ENCODE assay signal across 1 cellular context in the genomic region with DNA sequence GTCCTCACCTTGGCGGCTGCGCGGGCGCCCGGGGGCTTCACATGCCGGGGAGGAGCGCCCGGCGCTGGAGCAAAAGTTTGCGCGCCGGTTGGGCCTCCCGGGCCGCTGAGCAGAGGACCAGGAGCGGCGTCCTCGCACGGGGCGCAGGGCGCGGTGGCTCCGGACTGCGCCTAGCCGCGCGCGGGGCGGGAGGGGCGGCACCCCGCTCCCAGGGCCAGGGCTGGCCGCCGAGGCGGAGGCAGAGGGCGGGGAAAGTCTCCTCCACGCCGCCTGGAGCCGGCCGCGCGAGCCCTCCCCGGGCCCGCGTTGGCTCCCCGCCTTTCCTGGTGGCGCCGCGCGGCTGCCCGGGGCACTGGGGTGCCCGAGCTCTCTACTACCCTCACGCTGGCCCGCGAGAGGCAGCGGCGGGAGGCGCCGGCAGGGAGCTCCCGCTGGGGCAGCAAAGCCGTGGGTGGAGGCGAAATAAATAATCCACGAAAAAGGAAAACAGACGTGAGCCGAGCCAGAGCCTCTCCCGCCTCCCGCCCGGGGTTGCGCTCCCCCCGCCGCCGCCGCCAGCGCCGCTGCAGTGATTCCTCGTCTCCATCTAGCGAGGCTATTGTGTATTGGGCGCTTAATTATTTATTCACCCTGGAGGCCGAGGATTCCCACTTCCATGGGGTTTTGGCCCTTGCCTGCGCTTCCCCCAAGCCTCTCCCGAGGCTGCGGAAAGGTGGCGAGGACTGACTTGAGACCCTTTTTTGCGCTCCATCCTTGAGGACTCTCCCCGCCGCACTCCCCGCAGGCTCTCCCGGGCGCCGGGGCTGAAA.
TF ChIP-seq lines count a peak whose summit lies in the region.

No MANE protein-coding gene starts in this region.

TF ChIP-seq in HEK293, 187 proteins besides CTCF, POLR2A, EP300 and RAD21 (continued from another document):
- TF ChIP-seq, protein P1, sequence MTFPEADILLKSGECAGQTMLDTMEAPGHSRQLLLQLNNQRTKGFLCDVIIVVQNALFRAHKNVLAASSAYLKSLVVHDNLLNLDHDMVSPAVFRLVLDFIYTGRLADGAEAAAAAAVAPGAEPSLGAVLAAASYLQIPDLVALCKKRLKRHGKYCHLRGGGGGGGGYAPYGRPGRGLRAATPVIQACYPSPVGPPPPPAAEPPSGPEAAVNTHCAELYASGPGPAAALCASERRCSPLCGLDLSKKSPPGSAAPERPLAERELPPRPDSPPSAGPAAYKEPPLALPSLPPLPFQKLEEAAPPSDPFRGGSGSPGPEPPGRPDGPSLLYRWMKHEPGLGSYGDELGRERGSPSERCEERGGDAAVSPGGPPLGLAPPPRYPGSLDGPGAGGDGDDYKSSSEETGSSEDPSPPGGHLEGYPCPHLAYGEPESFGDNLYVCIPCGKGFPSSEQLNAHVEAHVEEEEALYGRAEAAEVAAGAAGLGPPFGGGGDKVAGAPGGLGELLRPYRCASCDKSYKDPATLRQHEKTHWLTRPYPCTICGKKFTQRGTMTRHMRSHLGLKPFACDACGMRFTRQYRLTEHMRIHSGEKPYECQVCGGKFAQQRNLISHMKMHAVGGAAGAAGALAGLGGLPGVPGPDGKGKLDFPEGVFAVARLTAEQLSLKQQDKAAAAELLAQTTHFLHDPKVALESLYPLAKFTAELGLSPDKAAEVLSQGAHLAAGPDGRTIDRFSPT (tag by site-specific recombination; IDR thresholded peaks at IDR 0.05), result 0 out of 2 replicates have a peak, but pooled peaks have one; percentile 30
- no peak for TF ChIP-seq ZNF350 (tag by site-specific recombination; IDR thresholded peaks at IDR 0.05)
- TF ChIP-seq, protein P2, sequence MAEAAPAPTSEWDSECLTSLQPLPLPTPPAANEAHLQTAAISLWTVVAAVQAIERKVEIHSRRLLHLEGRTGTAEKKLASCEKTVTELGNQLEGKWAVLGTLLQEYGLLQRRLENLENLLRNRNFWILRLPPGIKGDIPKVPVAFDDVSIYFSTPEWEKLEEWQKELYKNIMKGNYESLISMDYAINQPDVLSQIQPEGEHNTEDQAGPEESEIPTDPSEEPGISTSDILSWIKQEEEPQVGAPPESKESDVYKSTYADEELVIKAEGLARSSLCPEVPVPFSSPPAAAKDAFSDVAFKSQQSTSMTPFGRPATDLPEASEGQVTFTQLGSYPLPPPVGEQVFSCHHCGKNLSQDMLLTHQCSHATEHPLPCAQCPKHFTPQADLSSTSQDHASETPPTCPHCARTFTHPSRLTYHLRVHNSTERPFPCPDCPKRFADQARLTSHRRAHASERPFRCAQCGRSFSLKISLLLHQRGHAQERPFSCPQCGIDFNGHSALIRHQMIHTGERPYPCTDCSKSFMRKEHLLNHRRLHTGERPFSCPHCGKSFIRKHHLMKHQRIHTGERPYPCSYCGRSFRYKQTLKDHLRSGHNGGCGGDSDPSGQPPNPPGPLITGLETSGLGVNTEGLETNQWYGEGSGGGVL (tag by site-specific recombination; IDR thresholded peaks at IDR 0.05), result peak; percentile 55; the same call in 1 of the 2 replicates
- TF ChIP-seq ZNF830 (tag by site-specific recombination; IDR thresholded peaks at IDR 0.05; ENCODE audit: low read depth), result no peak
- no peak for TF ChIP-seq ZSCAN23 (tag by site-specific recombination; IDR thresholded peaks at IDR 0.05)
- 0 out of 2 replicates have a peak, but pooled peaks have one; percentile 20 for TF ChIP-seq GLIS2 (tag by site-specific recombination; IDR thresholded peaks at IDR 0.05)
- peak; percentile 6; the same call in 1 of the 2 replicates for TF ChIP-seq ZBTB20 (tag by site-specific recombination; IDR thresholded peaks at IDR 0.05)
- peak; percentile 68 for TF ChIP-seq ZBTB26 (tag by site-specific recombination; optimal IDR thresholded peaks at IDR 0.05)
- no peak for TF ChIP-seq ZNF223 (tag by site-specific recombination; IDR thresholded peaks at IDR 0.05)
- no peak for TF ChIP-seq ZFP41 (tag by site-specific recombination; IDR thresholded peaks at IDR 0.05; ENCODE audit: borderline replicate concordance)
- TF ChIP-seq, protein P3, sequence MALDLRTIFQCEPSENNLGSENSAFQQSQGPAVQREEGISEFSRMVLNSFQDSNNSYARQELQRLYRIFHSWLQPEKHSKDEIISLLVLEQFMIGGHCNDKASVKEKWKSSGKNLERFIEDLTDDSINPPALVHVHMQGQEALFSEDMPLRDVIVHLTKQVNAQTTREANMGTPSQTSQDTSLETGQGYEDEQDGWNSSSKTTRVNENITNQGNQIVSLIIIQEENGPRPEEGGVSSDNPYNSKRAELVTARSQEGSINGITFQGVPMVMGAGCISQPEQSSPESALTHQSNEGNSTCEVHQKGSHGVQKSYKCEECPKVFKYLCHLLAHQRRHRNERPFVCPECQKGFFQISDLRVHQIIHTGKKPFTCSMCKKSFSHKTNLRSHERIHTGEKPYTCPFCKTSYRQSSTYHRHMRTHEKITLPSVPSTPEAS (tag by site-specific recombination; IDR thresholded peaks at IDR 0.05), result no peak
- TF ChIP-seq KLF8 (tag by site-specific recombination; IDR thresholded peaks at IDR 0.05), result 0 out of 2 replicates have a peak, but pooled peaks have one; percentile 7
- no peak for TF ChIP-seq ZNF23 (tag by site-specific recombination; IDR thresholded peaks at IDR 0.05; ENCODE audit: borderline replicate concordance)
- no peak for TF ChIP-seq ZNF404 (tag by site-specific recombination; IDR thresholded peaks at IDR 0.05)
- TF ChIP-seq ZNF335 (tag by site-specific recombination; conservative IDR thresholded peaks at IDR 0.05), result peak; percentile 28; the same call in 1 of the 2 replicates
- TF ChIP-seq, protein P4, sequence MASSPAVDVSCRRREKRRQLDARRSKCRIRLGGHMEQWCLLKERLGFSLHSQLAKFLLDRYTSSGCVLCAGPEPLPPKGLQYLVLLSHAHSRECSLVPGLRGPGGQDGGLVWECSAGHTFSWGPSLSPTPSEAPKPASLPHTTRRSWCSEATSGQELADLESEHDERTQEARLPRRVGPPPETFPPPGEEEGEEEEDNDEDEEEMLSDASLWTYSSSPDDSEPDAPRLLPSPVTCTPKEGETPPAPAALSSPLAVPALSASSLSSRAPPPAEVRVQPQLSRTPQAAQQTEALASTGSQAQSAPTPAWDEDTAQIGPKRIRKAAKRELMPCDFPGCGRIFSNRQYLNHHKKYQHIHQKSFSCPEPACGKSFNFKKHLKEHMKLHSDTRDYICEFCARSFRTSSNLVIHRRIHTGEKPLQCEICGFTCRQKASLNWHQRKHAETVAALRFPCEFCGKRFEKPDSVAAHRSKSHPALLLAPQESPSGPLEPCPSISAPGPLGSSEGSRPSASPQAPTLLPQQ (tag by site-specific recombination; IDR thresholded peaks at IDR 0.05), result no peak
- TF ChIP-seq GLIS1 (tag by site-specific recombination; IDR thresholded peaks at IDR 0.05), result peak; percentile 53; the same call in 1 of the 2 replicates
- TF ChIP-seq MYNN (tag by site-specific recombination; IDR thresholded peaks at IDR 0.05; ENCODE audit: borderline replicate concordance), result no peak
- peak; percentile 72 for TF ChIP-seq ZNF341 (tag by site-specific recombination; IDR thresholded peaks at IDR 0.05; ENCODE audit: low read depth)
- TF ChIP-seq ZNF677 (tag by site-specific recombination; IDR thresholded peaks at IDR 0.05), result no peak
- no peak for TF ChIP-seq ZNF155 (tag by site-specific recombination; IDR thresholded peaks at IDR 0.05)
- TF ChIP-seq, protein P5, sequence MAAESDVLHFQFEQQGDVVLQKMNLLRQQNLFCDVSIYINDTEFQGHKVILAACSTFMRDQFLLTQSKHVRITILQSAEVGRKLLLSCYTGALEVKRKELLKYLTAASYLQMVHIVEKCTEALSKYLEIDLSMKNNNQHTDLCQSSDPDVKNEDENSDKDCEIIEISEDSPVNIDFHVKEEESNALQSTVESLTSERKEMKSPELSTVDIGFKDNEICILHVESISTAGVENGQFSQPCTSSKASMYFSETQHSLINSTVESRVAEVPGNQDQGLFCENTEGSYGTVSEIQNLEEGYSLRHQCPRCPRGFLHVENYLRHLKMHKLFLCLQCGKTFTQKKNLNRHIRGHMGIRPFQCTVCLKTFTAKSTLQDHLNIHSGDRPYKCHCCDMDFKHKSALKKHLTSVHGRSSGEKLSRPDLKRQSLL (tag by site-specific recombination; IDR thresholded peaks at IDR 0.05), result peak; percentile 81
- no peak for TF ChIP-seq ZNF473 (tag by site-specific recombination; IDR thresholded peaks at IDR 0.05)
TF ChIP-seq in HEK293: peak in this region for 15.
